In the genomic region with DNA sequence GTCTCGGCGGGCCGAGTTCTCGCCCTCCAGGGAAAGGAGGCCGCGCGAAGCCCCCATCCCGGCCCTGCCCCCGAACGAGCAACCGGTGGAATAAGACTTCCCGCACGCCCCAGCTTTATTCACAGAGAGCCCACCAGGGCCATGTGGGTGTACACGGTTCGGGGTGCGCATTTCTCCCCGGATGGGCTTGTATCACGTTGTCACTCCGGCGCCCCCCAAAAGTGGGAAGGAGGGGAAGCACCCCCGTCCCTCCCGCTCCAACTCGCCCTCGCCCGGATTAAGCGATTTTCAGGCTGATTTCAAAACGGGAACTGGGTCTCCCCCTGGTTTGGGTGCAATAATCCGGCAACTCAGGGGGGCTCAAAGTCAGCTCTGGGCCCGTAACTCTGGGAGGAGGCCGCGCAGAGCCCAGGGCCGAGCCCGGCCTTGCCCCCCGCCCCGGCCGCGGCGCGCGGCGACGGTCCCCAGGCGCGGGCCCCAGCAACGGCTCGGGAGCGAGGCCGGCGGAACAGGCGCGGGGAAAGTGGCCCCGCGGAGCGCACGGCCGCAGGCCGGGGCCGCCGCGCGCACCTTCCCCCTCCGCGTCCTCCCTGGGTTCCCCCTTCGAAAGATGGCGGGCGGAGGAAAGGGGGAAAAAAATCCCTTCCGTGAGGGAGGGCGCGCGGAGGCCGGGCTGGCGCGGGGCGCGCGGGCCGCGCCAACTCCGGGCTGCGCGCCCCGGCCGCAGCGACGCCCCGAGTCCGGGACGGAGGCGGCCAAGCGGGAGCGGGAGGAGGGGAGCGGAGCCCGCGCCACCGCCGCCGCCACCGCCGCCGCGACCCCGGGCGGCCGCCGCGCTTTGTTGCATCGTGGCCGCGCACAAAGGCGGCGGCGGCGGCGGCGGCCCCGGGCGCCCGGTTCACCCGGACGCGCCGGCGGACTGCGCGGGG, we compare ENCODE assay signal across 8 cellular contexts. TPM values are rescaled to one million over a fixed set of nuclear protein-coding genes. Genes with fewer than 3 reads are reported as not detected.
DNase-seq lines count a peak whose midpoint lies in the region; ATAC-seq and TF ChIP-seq lines count a peak whose summit lies in the region.

No MANE protein-coding gene starts in this region.

- H3K4me1 ChIP-seq in naive thymus-derived CD4-positive, alpha-beta T cell (ENCODE audit: control insufficient read depth in 2 of 2, insufficient read depth in 2 of 2, low read length in 2 of 2) = peaks cover 21 to 26% of the 10 kb centered on the region in 2 donors
- peaks cover 53% of the 10 kb centered on the region for H3K4me1 ChIP-seq in vagina

- no peak overlapping the region for H3K27ac Mint-ChIP-seq in Calu3 (ENCODE audit: unreplicated experiment)
- H3K27ac Mint-ChIP-seq in activated CD8-positive, alpha-beta T cell treated with anti-CD3 and anti-CD28 coated beads, Interleukin-2, amount 10 ng/mL, durations not matched to agents 7 days and 5 days = peak overlapping the region; percentile 87
- H3K27ac Mint-ChIP-seq in naive thymus-derived CD4-positive, alpha-beta T cell = peak overlapping the region; percentile 65 to 94 (median 82)

- H3K9me3 Mint-ChIP-seq in Calu3 (ENCODE audit: low read depth, unreplicated experiment) = no peaks in the 10 kb centered on the region
- H3K9me3 Mint-ChIP-seq in activated CD8-positive, alpha-beta T cell treated with anti-CD3 and anti-CD28 coated beads, Interleukin-2, amount 10 ng/mL, durations not matched to agents 7 days and 5 days (ENCODE audit: insufficient read depth) = no peaks in the 10 kb centered on the region
- H3K9me3 Mint-ChIP-seq in naive thymus-derived CD4-positive, alpha-beta T cell = no peaks in the 10 kb centered on the region

- H3K4me3 ChIP-seq in epithelial cell of proximal tubule (ENCODE audit: low read depth, low read length) (peak overlapping the region; percentile 95), vagina (peak overlapping the region; percentile 69 to 99)
- H3K4me3 ChIP-seq in naive thymus-derived CD4-positive, alpha-beta T cell (ENCODE audit: low read length) = peak overlapping the region; percentile 84

- H3K36me3 ChIP-seq in KOPT-K1 (ENCODE audit: insufficient read depth, low read length) = no peaks in the 10 kb centered on the region
- no peaks in the 10 kb centered on the region for H3K36me3 ChIP-seq in naive thymus-derived CD4-positive, alpha-beta T cell (ENCODE audit: control insufficient read depth in 2 of 3, insufficient read depth in 3 of 3, low read length in 3 of 3)
- H3K36me3 ChIP-seq in vagina = no peaks in the 10 kb centered on the region

- peaks cover 23% of the 10 kb centered on the region for H3K36me3 Mint-ChIP-seq in Calu3 (ENCODE audit: insufficient read depth, unreplicated experiment)
- H3K36me3 Mint-ChIP-seq in activated CD8-positive, alpha-beta T cell treated with anti-CD3 and anti-CD28 coated beads, Interleukin-2, amount 10 ng/mL, durations not matched to agents 7 days and 5 days (ENCODE audit: low read depth) = peaks cover 4% of the 10 kb centered on the region
- H3K36me3 Mint-ChIP-seq in naive thymus-derived CD4-positive, alpha-beta T cell = no peaks in the 10 kb centered on the region

- ATAC-seq in GM21390 (IDR thresholded peaks at IDR 0.05; ENCODE audit: unreplicated experiment) = peak; percentile 22
- peak; percentile 4 for ATAC-seq in activated CD8-positive, alpha-beta T cell treated with anti-CD3 and anti-CD28 coated beads, Interleukin-2, amount 10 ng/mL, durations not matched to agents 7 days and 5 days
- peak; percentile 18 for ATAC-seq in naive thymus-derived CD4-positive, alpha-beta T cell

- H3K9me3 ChIP-seq in KOPT-K1 (ENCODE audit: insufficient read depth, low read length, poor library complexity, severe bottlenecking) (no peaks in the 10 kb centered on the region), vagina (no peaks in the 10 kb centered on the region)
- H3K9me3 ChIP-seq in naive thymus-derived CD4-positive, alpha-beta T cell (ENCODE audit: control insufficient read depth in 2 of 3, low read length in 3 of 3) = no peaks in the 10 kb centered on the region

- no peak for TF ChIP-seq CTCF in Calu3 (IDR thresholded peaks at IDR 0.05; ENCODE audit: unreplicated experiment)
- TF ChIP-seq CTCF in epithelial cell of proximal tubule (conservative IDR thresholded peaks at IDR 0.05; ENCODE audit: low read depth, low read length) = no peak
- no peak for TF ChIP-seq CTCF in vagina (IDR thresholded peaks at IDR 0.05)

- peak overlapping the region; percentile 73 for H3K4me3 Mint-ChIP-seq in Calu3 (ENCODE audit: low read depth, unreplicated experiment)
- peak overlapping the region; percentile 93 for H3K4me3 Mint-ChIP-seq in activated CD8-positive, alpha-beta T cell treated with anti-CD3 and anti-CD28 coated beads, Interleukin-2, amount 10 ng/mL, durations not matched to agents 7 days and 5 days
- H3K4me3 Mint-ChIP-seq in naive thymus-derived CD4-positive, alpha-beta T cell = peak overlapping the region; percentile 88 to 97 (median 91)

- H3K4me1 Mint-ChIP-seq in Calu3 (ENCODE audit: low read depth, unreplicated experiment) = no peaks in the 10 kb centered on the region
- H3K4me1 Mint-ChIP-seq in activated CD8-positive, alpha-beta T cell treated with anti-CD3 and anti-CD28 coated beads, Interleukin-2, amount 10 ng/mL, durations not matched to agents 7 days and 5 days (ENCODE audit: low read depth) = peaks cover 30% of the 10 kb centered on the region
- H3K4me1 Mint-ChIP-seq in naive thymus-derived CD4-positive, alpha-beta T cell = peaks cover 23 to 51% (median 31%) of the 10 kb centered on the region in 7 donors

- no TSS peak for BruUV-seq in Calu3 (replicated peaks; lab: Mats Ljungman, UMichigan)

- peak; percentile 14 for DNase-seq in Calu3
- peak; percentile 56 for DNase-seq in activated CD8-positive, alpha-beta T cell treated with anti-CD3 and anti-CD28 coated beads, Interleukin-2, amount 10 ng/mL, durations not matched to agents 7 days and 5 days
- DNase-seq in epithelial cell of proximal tubule (ENCODE audit: low read depth) = no peak
- peak; percentile 20 to 55 (median 37) for DNase-seq in naive thymus-derived CD4-positive, alpha-beta T cell
- DNase-seq in vagina (ENCODE audit: extremely low spot score in 2 of 2) = no peak
- DNase-seq in GM19240 (ENCODE audit: insufficient read length, low spot score) = no peak

- peaks cover 31% of the 10 kb centered on the region for H3K27me3 Mint-ChIP-seq in Calu3 (ENCODE audit: unreplicated experiment)
- H3K27me3 Mint-ChIP-seq in activated CD8-positive, alpha-beta T cell treated with anti-CD3 and anti-CD28 coated beads, Interleukin-2, amount 10 ng/mL, durations not matched to agents 7 days and 5 days (ENCODE audit: low read depth) = peaks cover 17% of the 10 kb centered on the region
- peaks cover 5 to 28% (median 10%) of the 10 kb centered on the region in 5 donors for H3K27me3 Mint-ChIP-seq in naive thymus-derived CD4-positive, alpha-beta T cell

- TF ChIP-seq POLR2A in vagina (IDR thresholded peaks at IDR 0.05) = no peak

- peak overlapping the region; percentile 86 for H3K27ac ChIP-seq in KOPT-K1 (ENCODE audit: low read depth, low read length, poor library complexity, severe bottlenecking)
- peak overlapping the region; percentile 77 for H3K27ac ChIP-seq in naive thymus-derived CD4-positive, alpha-beta T cell (ENCODE audit: low read depth, low read length)
- peak overlapping the region; percentile 80 for H3K27ac ChIP-seq in vagina

- H3K27me3 ChIP-seq in naive thymus-derived CD4-positive, alpha-beta T cell (ENCODE audit: control insufficient read depth in 2 of 2, insufficient read depth in 2 of 2, low read length in 2 of 2) = peaks cover 0 to 4% of the 10 kb centered on the region in 2 donors
- H3K27me3 ChIP-seq in vagina = no peaks in the 10 kb centered on the region

- intact Hi-C loops in Calu3 (cut with micrococcal nuclease; ENCODE audit: unreplicated experiment) (no loop called here), vagina (cut with DNase I) (no loop called here)
- intact Hi-C loops in naive thymus-derived CD4-positive, alpha-beta T cell (cut with micrococcal nuclease) = loop anchor here (2.0 to 10.0 kb wide), 6 partner anchors 335 to 1894 kb away; partner anchors contain the start of genes MED22 (in 1 of the 2), RALGDS (in 1 of the 2), RPL7A (in 1 of the 2) and TSC1 (in 1 of the 2)

- CTCF ChIA-PET in Calu3 (lab: Charles Lee) = no interaction called here
- CTCF ChIA-PET in activated CD8-positive, alpha-beta T cell treated with anti-CD3 and anti-CD28 coated beads, Interleukin-2, amount 10 ng/mL, durations not matched to agents 7 days and 5 days (lab: Charles Lee) = interaction anchor here (0.9 to 1.8 kb wide), 3 partner anchors 42 to 69 kb away, joined by 3 to 5 read pairs (median 4); partner anchors contain the start of genes BRD3OS and WDR5
- CTCF ChIA-PET in naive thymus-derived CD4-positive, alpha-beta T cell (lab: Charles Lee) = no interaction called here

- POLR2A ChIA-PET in activated CD8-positive, alpha-beta T cell treated with anti-CD3 and anti-CD28 coated beads, Interleukin-2, amount 10 ng/mL, durations not matched to agents 7 days and 5 days (lab: Charles Lee) = interaction anchor here (0.8 to 1.7 kb wide), 3 partner anchors 40 to 69 kb away, joined by 3 to 8 read pairs (median 4); partner anchors contain the start of genes BRD3OS and WDR5
- POLR2A ChIA-PET in naive thymus-derived CD4-positive, alpha-beta T cell (lab: Charles Lee) = interaction anchor here (0.6 to 1.4 kb wide), 4 partner anchors 17 to 132 kb away, joined by 3 to 10 read pairs (median 4); partner anchors contain the start of gene WDR5

RNA-seq across cellular contexts. Expression of gene BRD3, which starts 0.6 kb away (rescaled TPM):
- total RNA-seq in Calu3 (2022) = 30.8 and 31.1 TPM in 2 replicates
- total RNA-seq in activated CD8-positive, alpha-beta T cell treated with anti-CD3 and anti-CD28 coated beads, Interleukin-2, amount 10 ng/mL, durations not matched to agents 7 days and 5 days = 10 to 100 TPM; 42.1 to 45.2 TPM
- 16.6 and 19.9 TPM in 2 replicates for total RNA-seq in epithelial cell of proximal tubule
- total RNA-seq in naive thymus-derived CD4-positive, alpha-beta T cell = 10 to 100 TPM; 29.0 to 49.7 (median 40.4) TPM
- polyA plus RNA-seq in naive thymus-derived CD4-positive, alpha-beta T cell = 10 to 100 TPM; 12.4 to 36.4 TPM
- 20.4 TPM for total RNA-seq in vagina

RNA-seq across cellular contexts. Expression of gene BRD3OS, which starts 41.9 kb away (rescaled TPM):
- 10.5 and 10.7 TPM in 2 replicates for total RNA-seq in Calu3 (2022)
- 10 to 100 TPM; 13.5 to 16.0 TPM for total RNA-seq in activated CD8-positive, alpha-beta T cell treated with anti-CD3 and anti-CD28 coated beads, Interleukin-2, amount 10 ng/mL, durations not matched to agents 7 days and 5 days
- total RNA-seq in epithelial cell of proximal tubule = 14.1 and 22.7 TPM in 2 replicates
- 10 to 100 TPM in 3 of 5 experiments, 1 to 10 TPM in 2; 8.3 to 19.3 (median 12.7) TPM for total RNA-seq in naive thymus-derived CD4-positive, alpha-beta T cell
- 10 to 100 TPM; 22.1 to 28.1 TPM for polyA plus RNA-seq in naive thymus-derived CD4-positive, alpha-beta T cell
- total RNA-seq in vagina = 13.0 TPM

Comparison
In these comparisons a context has a peak if more than half of its experiments do, and no peak if none do; other contexts are left out.
1. DNase-seq: peak in Calu3 (single experiment), activated CD8-positive, alpha-beta T cell treated with anti-CD3 and anti-CD28 coated beads, Interleukin-2, amount 10 ng/mL, durations not matched to agents 7 days and 5 days (single experiment) and naive thymus-derived CD4-positive, alpha-beta T cell (9 of 9); none in epithelial cell of proximal tubule (single experiment), vagina (0 of 2) and GM19240 (single experiment).
2. intact Hi-C loops: an anchor here in naive thymus-derived CD4-positive, alpha-beta T cell (2.0 to 10.0 kb wide); none called in Calu3 and vagina.
3. Peak in every context shown above with its lines, with median percentiles within 50 percentile points of each other: H3K4me3 Mint-ChIP-seq, ATAC-seq, H3K27ac ChIP-seq and H3K4me3 ChIP-seq.